In genomic region chr19:48441360-48442050, GRCh38 we compare ENCODE assay signal across 21 cellular contexts. TPM values are rescaled to one million over a fixed set of nuclear protein-coding genes. Genes with fewer than 3 reads are reported as not detected.
DNase-seq lines count a peak whose midpoint lies in the region; ATAC-seq, FAIRE-seq and TF ChIP-seq lines count a peak whose summit lies in the region.
"Had no signal": no experiment of that assay in that cellular context is flagged by ENCODE, and none has a peak within 500 bp of the region (broad histone marks: within the 10 kb centered on the region; RNA-seq: fewer than 3 reads in every experiment).

No MANE protein-coding gene starts in this region.

- no peak for DNase-seq in activated CD4-positive, alpha-beta T cell treated with anti-CD3 and anti-CD28 coated beads for 36 hours
- no peak for DNase-seq in activated CD4-positive, alpha-beta T cell treated with anti-CD3 and anti-CD28 coated beads, Interleukin-2, amount 50 U/mL, for 48 hours
- peak; percentile 51 for DNase-seq in H7
- DNase-seq in astrocyte (ENCODE audit: low read depth), result no peak
- DNase-seq in neural crest cell (ENCODE audit: low read depth, low spot score), result no peak
- DNase-seq in H4 (ENCODE audit: low spot score), result no peak
- DNase-seq in NCI-H748 (lab: John Stamatoyannopoulos, UW; ENCODE audit: unreplicated experiment), result no peak
- DNase-seq in retina, result no peak
- DNase-seq: body of pancreas; erythroblast; heart right ventricle; mammary epithelial cell; NCI-H2081; NCI-H82; occipital lobe; SK-N-SH; stimulated activated CD4-positive, alpha-beta T cell treated with anti-CD3 and anti-CD28 coated beads, Interleukin-2, amount 100 ng/mL, for 24 hours; T1000 had no signal

- CTCF ChIA-PET in activated CD4-positive, alpha-beta T cell treated with anti-CD3 and anti-CD28 coated beads for 36 hours (lab: Charles Lee), result no interaction called here

- H3K36me3 Mint-ChIP-seq in activated CD4-positive, alpha-beta T cell treated with anti-CD3 and anti-CD28 coated beads for 36 hours (ENCODE audit: low read depth), result peaks cover 9% of the 10 kb centered on the region
- peaks cover 18% of the 10 kb centered on the region for H3K36me3 Mint-ChIP-seq in astrocyte (ENCODE audit: low read depth, unreplicated experiment)
- H3K36me3 Mint-ChIP-seq in neural crest cell (ENCODE audit: low read depth), result no peaks in the 10 kb centered on the region

- H3K4me3 ChIP-seq in H7 (ENCODE audit: insufficient read depth, low read depth, low read length) (no peak overlapping the region), astrocyte (ENCODE audit: insufficient read depth, low read depth, low read length) (no peak overlapping the region)
- H3K4me3 ChIP-seq: body of pancreas, heart right ventricle, smooth muscle cell had no signal

- no peaks in the 10 kb centered on the region for H3K9me3 Mint-ChIP-seq in activated CD4-positive, alpha-beta T cell treated with anti-CD3 and anti-CD28 coated beads for 36 hours (ENCODE audit: low read depth)
- no peaks in the 10 kb centered on the region for H3K9me3 Mint-ChIP-seq in astrocyte (ENCODE audit: unreplicated experiment)
- H3K9me3 Mint-ChIP-seq in neural crest cell, result no peaks in the 10 kb centered on the region

- no peaks in the 10 kb centered on the region for H4K20me1 ChIP-seq in astrocyte (ENCODE audit: insufficient read depth, low read length)

- peaks cover 7% of the 10 kb centered on the region for H3K79me2 ChIP-seq in astrocyte (ENCODE audit: insufficient read depth, low read length)

- H3K36me3 ChIP-seq in H7 (replicated peaks; ENCODE audit: control insufficient read depth, insufficient read depth, low read length), result peaks cover 3% of the 10 kb centered on the region
- no peaks in the 10 kb centered on the region for H3K36me3 ChIP-seq in astrocyte (ENCODE audit: insufficient read depth, low read length)
- H3K36me3 ChIP-seq: heart right ventricle had no signal

- peaks cover 17% of the 10 kb centered on the region for H3K4me1 ChIP-seq in astrocyte (ENCODE audit: insufficient read depth, low read length)

- H3K27ac Mint-ChIP-seq in activated CD4-positive, alpha-beta T cell treated with anti-CD3 and anti-CD28 coated beads for 36 hours, result no peak overlapping the region
- H3K27ac Mint-ChIP-seq in astrocyte (ENCODE audit: unreplicated experiment), result peak overlapping the region; percentile 34
- H3K27ac Mint-ChIP-seq in neural crest cell (ENCODE audit: unreplicated experiment), result peak overlapping the region; percentile 12

- H3K9me3 ChIP-seq in astrocyte (ENCODE audit: insufficient read depth, low read depth, low read length), result no peaks in the 10 kb centered on the region
- H3K9me3 ChIP-seq: heart right ventricle, SK-N-SH had no signal

- peak overlapping the region; percentile 23 for H3K4me3 Mint-ChIP-seq in activated CD4-positive, alpha-beta T cell treated with anti-CD3 and anti-CD28 coated beads for 36 hours
- no peak overlapping the region for H3K4me3 Mint-ChIP-seq in astrocyte (ENCODE audit: unreplicated experiment)
- H3K4me3 Mint-ChIP-seq in neural crest cell, result peak overlapping the region; percentile 70

- peaks cover 26% of the 10 kb centered on the region for H3K27me3 Mint-ChIP-seq in activated CD4-positive, alpha-beta T cell treated with anti-CD3 and anti-CD28 coated beads for 36 hours
- H3K27me3 Mint-ChIP-seq in astrocyte (ENCODE audit: low read depth, unreplicated experiment), result peaks cover 15% of the 10 kb centered on the region
- H3K27me3 Mint-ChIP-seq in neural crest cell (ENCODE audit: low read depth), result no peaks in the 10 kb centered on the region

- FAIRE-seq in astrocyte (lab: Jason Lieb, UNC), result no peak

- H3K4me2 ChIP-seq in astrocyte (ENCODE audit: low read length), result no peak overlapping the region
- H3K4me2 ChIP-seq: SK-N-SH, smooth muscle cell had no signal

- intact Hi-C loops in activated CD4-positive, alpha-beta T cell treated with anti-CD3 and anti-CD28 coated beads for 36 hours (cut with DNase I, micrococcal nuclease), result no loop called here

- no peak overlapping the region for H2AFZ ChIP-seq in astrocyte (ENCODE audit: low read depth, low read length)

- H3K27me3 ChIP-seq in H7 (ENCODE audit: control insufficient read depth, insufficient read depth, low read length) (no peaks in the 10 kb centered on the region), astrocyte (ENCODE audit: insufficient read depth, low read length) (peaks cover 18% of the 10 kb centered on the region)
- H3K27me3 ChIP-seq: body of pancreas had no signal

- TF ChIP-seq CTCF in astrocyte (IDR thresholded peaks at IDR 0.05; ENCODE audit: insufficient read depth, low read depth, low read length) (no peak), neural crest cell (conservative IDR thresholded peaks at IDR 0.05) (no peak)

- POLR2A ChIA-PET in activated CD4-positive, alpha-beta T cell treated with anti-CD3 and anti-CD28 coated beads for 36 hours (lab: Charles Lee), result no interaction called here

- peaks cover 17% of the 10 kb centered on the region for H3K4me1 Mint-ChIP-seq in activated CD4-positive, alpha-beta T cell treated with anti-CD3 and anti-CD28 coated beads for 36 hours
- H3K4me1 Mint-ChIP-seq in astrocyte (ENCODE audit: low read depth, unreplicated experiment), result peaks cover 11% of the 10 kb centered on the region
- peaks cover 27% of the 10 kb centered on the region for H3K4me1 Mint-ChIP-seq in neural crest cell

- no peak overlapping the region for H3K27ac ChIP-seq in astrocyte (ENCODE audit: low read depth, low read length)
- H3K27ac ChIP-seq: body of pancreas, heart right ventricle had no signal

- H3K9ac ChIP-seq in astrocyte (ENCODE audit: low read length), result no peak overlapping the region
- H3K9ac ChIP-seq: SK-N-SH had no signal

- ATAC-seq in activated CD4-positive, alpha-beta T cell treated with anti-CD3 and anti-CD28 coated beads for 36 hours, result no peak
- ATAC-seq: activated CD4-positive, CD25-positive, alpha-beta regulatory T cell treated with anti-CD3 and anti-CD28 coated beads, Interleukin-2, amount 50 U/mL, for 24 hours; body of pancreas; heart right ventricle had no signal

RNA-seq across cellular contexts. Expression of gene GRWD1, which starts 4.3 kb away (rescaled TPM):
- total RNA-seq in activated CD4-positive, alpha-beta T cell treated with anti-CD3 and anti-CD28 coated beads for 36 hours, result 10 to 100 TPM; 43.4 to 51.3 TPM
- 80.6 and 97.8 TPM in 2 replicates for total RNA-seq in H7 (2014; rRNA removed; shearing (Covaris generic))
- total RNA-seq in astrocyte (35.6 and 41.4 TPM in 2 replicates), neural crest cell (52.1 and 56.1 TPM in 2 replicates)
- total RNA-seq in H4 (2014; rRNA removed; shearing (Covaris generic)), result 54.8 and 65.5 TPM in 2 replicates

RNA-seq across cellular contexts. Expression of gene KCNJ14, which starts 13.9 kb away (rescaled TPM):
- total RNA-seq in activated CD4-positive, alpha-beta T cell treated with anti-CD3 and anti-CD28 coated beads for 36 hours, result 1 to 10 TPM in 1 of 2 experiments, under 1 TPM in 1; 0.86 to 1.1 TPM
- total RNA-seq in H7 (2014; rRNA removed; shearing (Covaris generic)), result 0.21 and 0.70 TPM in 2 replicates
- total RNA-seq in astrocyte (1.4 TPM in 2 replicates), neural crest cell (1.5 and 2.0 TPM in 2 replicates)
- total RNA-seq in H4 (2014; rRNA removed; shearing (Covaris generic)), result 0.23 and 0.41 TPM in 2 replicates

RNA-seq across cellular contexts. Expression of gene CYTH2, which starts 27.7 kb away (rescaled TPM):
- 10 to 100 TPM; 22.5 to 24.2 TPM for total RNA-seq in activated CD4-positive, alpha-beta T cell treated with anti-CD3 and anti-CD28 coated beads for 36 hours
- 42.9 and 51.3 TPM in 2 replicates for total RNA-seq in H7 (2014; rRNA removed; shearing (Covaris generic))
- total RNA-seq in astrocyte, result 62.4 and 67.1 TPM in 2 replicates
- total RNA-seq in neural crest cell, result 172 and 196 TPM in 2 replicates
- 44.1 and 47.8 TPM in 2 replicates for total RNA-seq in H4 (2014; rRNA removed; shearing (Covaris generic))

RNA-seq across cellular contexts. Expression of gene GRIN2D, which starts 48.0 kb away (rescaled TPM):
- total RNA-seq in activated CD4-positive, alpha-beta T cell treated with anti-CD3 and anti-CD28 coated beads for 36 hours, result under 1 TPM; 0.11 to 0.14 TPM
- total RNA-seq in H7 (2014; rRNA removed; shearing (Covaris generic)), result 4.4 and 4.8 TPM in 2 replicates
- total RNA-seq in astrocyte (6.2 and 9.3 TPM in 2 replicates), neural crest cell (0.68 and 0.75 TPM in 2 replicates)
- not detected in 2 replicates for total RNA-seq in H4 (2014; rRNA removed; shearing (Covaris generic))
- total RNA-seq: A172 had no signal

RNA-seq across cellular contexts. Expression of gene KDELR1, which starts 50.2 kb away (rescaled TPM):
- 10 to 100 TPM; 69.5 to 78.8 TPM for total RNA-seq in activated CD4-positive, alpha-beta T cell treated with anti-CD3 and anti-CD28 coated beads for 36 hours
- total RNA-seq in H7 (2014; rRNA removed; shearing (Covaris generic)), result 110 and 111 TPM in 2 replicates
- total RNA-seq in astrocyte, result 370 and 396 TPM in 2 replicates
- 163 and 172 TPM in 2 replicates for total RNA-seq in neural crest cell
- total RNA-seq in H4 (2014; rRNA removed; shearing (Covaris generic)), result 127 and 219 TPM in 2 replicates
